8 cellular contexts compared by ENCODE assay signal in genomic region chr7:93374345-93374940, GRCh38.
DNase-seq lines count a peak whose midpoint lies in the region; ATAC-seq and TF ChIP-seq lines count a peak whose summit lies in the region.

No MANE protein-coding gene starts in this region.

- H3K4me1 Mint-ChIP-seq in brain = no peaks in the 10 kb centered on the region
- no peaks in the 10 kb centered on the region for H3K4me1 Mint-ChIP-seq in mesothelial cell of epicardium
- no peaks in the 10 kb centered on the region for H3K4me1 Mint-ChIP-seq in activated CD8-positive, alpha-beta memory T cell treated with anti-CD3 and anti-CD28 coated beads, Interleukin-2, amount 10 ng/mL, durations not matched to agents 7 days and 5 days

- H3K4me1 ChIP-seq in heart right ventricle = no peaks in the 10 kb centered on the region

- H3K27ac ChIP-seq in heart right ventricle = no peak overlapping the region

- CTCF ChIA-PET in activated CD8-positive, alpha-beta memory T cell treated with anti-CD3 and anti-CD28 coated beads, Interleukin-2, amount 10 ng/mL, durations not matched to agents 7 days and 5 days (lab: Charles Lee) = interaction anchor here (1.1 to 1.3 kb wide), 4 partner anchors 10 to 128 kb away, joined by 3 to 5 read pairs (median 4); no protein-coding TSS in a partner anchor

- no peaks in the 10 kb centered on the region for H3K9me3 ChIP-seq in heart right ventricle

- H3K4me3 Mint-ChIP-seq in brain (no peak overlapping the region), mesothelial cell of epicardium (no peak overlapping the region)
- no peak overlapping the region for H3K4me3 Mint-ChIP-seq in activated CD8-positive, alpha-beta memory T cell treated with anti-CD3 and anti-CD28 coated beads, Interleukin-2, amount 10 ng/mL, durations not matched to agents 7 days and 5 days

- H3K36me3 ChIP-seq in heart right ventricle = no peaks in the 10 kb centered on the region

- no peak overlapping the region for H3K4me3 ChIP-seq in heart right ventricle

- no peak for DNase-seq in heart right ventricle
- DNase-seq in left cardiac atrium = no peak
- DNase-seq in NCI-H146 (lab: John Stamatoyannopoulos, UW) = peak; percentile 37
- DNase-seq in mesothelial cell of epicardium (ENCODE audit: low spot score in 2 of 2, unreplicated experiment in 2 of 2) = no peak
- DNase-seq in activated CD8-positive, alpha-beta memory T cell treated with anti-CD3 and anti-CD28 coated beads, Interleukin-2, amount 10 ng/mL, durations not matched to agents 7 days and 5 days = no peak

- ATAC-seq in heart right ventricle (no peak), left cardiac atrium (no peak), HG02678 (IDR thresholded peaks at IDR 0.05; ENCODE audit: unreplicated experiment) (peak; percentile 74), GM21360 (IDR thresholded peaks at IDR 0.05; ENCODE audit: unreplicated experiment) (no peak)
- ATAC-seq in activated CD8-positive, alpha-beta memory T cell treated with anti-CD3 and anti-CD28 coated beads, Interleukin-2, amount 10 ng/mL, durations not matched to agents 7 days and 5 days = no peak

- intact Hi-C loops in heart right ventricle (cut with DNase I) = no loop called here
- intact Hi-C loops in left cardiac atrium (cut with DNase I) = no loop called here

- H3K27ac Mint-ChIP-seq in brain = no peak overlapping the region
- H3K27ac Mint-ChIP-seq in mesothelial cell of epicardium = no peak overlapping the region
- H3K27ac Mint-ChIP-seq in activated CD8-positive, alpha-beta memory T cell treated with anti-CD3 and anti-CD28 coated beads, Interleukin-2, amount 10 ng/mL, durations not matched to agents 7 days and 5 days = no peak overlapping the region

- no peaks in the 10 kb centered on the region for H3K36me3 Mint-ChIP-seq in brain
- no peaks in the 10 kb centered on the region for H3K36me3 Mint-ChIP-seq in mesothelial cell of epicardium
- no peaks in the 10 kb centered on the region for H3K36me3 Mint-ChIP-seq in activated CD8-positive, alpha-beta memory T cell treated with anti-CD3 and anti-CD28 coated beads, Interleukin-2, amount 10 ng/mL, durations not matched to agents 7 days and 5 days

- TF ChIP-seq CTCF in heart right ventricle (IDR thresholded peaks at IDR 0.05) = peak; percentile 22 to 71 (median 57)
- peak; percentile 38 to 72 for TF ChIP-seq CTCF in brain (conservative IDR thresholded peaks at IDR 0.05)
- TF ChIP-seq CTCF in mesothelial cell of epicardium (IDR thresholded peaks at IDR 0.05; ENCODE audit: unreplicated experiment) = peak; percentile 82

- no peaks in the 10 kb centered on the region for H3K27me3 ChIP-seq in heart right ventricle

- H3K27me3 Mint-ChIP-seq in brain (peaks cover 4% of the 10 kb centered on the region), mesothelial cell of epicardium (ENCODE audit: low read depth) (peaks cover 35% of the 10 kb centered on the region)
- H3K27me3 Mint-ChIP-seq in activated CD8-positive, alpha-beta memory T cell treated with anti-CD3 and anti-CD28 coated beads, Interleukin-2, amount 10 ng/mL, durations not matched to agents 7 days and 5 days = peaks cover 27% of the 10 kb centered on the region

- 34 to 35% methylated on average over 5 of the region's 5 CpGs for WGBS in heart right ventricle, 2 donors

- H3K9me3 Mint-ChIP-seq in brain = no peaks in the 10 kb centered on the region
- H3K9me3 Mint-ChIP-seq in mesothelial cell of epicardium = no peaks in the 10 kb centered on the region
- H3K9me3 Mint-ChIP-seq in activated CD8-positive, alpha-beta memory T cell treated with anti-CD3 and anti-CD28 coated beads, Interleukin-2, amount 10 ng/mL, durations not matched to agents 7 days and 5 days (ENCODE audit: low read depth) = no peaks in the 10 kb centered on the region
